Comparison of ENCODE assay signal across 27 cellular contexts in genomic region chr5:5414999-5415398, GRCh38.
"Had no signal": no experiment of that assay in that cellular context is flagged by ENCODE, and none has a peak within 500 bp of the region (broad histone marks: within the 10 kb centered on the region; RNA-seq: fewer than 3 reads in every experiment).

No MANE protein-coding gene starts in this region.

- ATAC-seq: stimulated activated effector memory CD8-positive, alpha-beta T cell treated with anti-CD3 and anti-CD28 coated beads, Interleukin-12 subunit alpha, Interleukin-12 subunit beta, amount 100 ng/mL, for 72 hours; stimulated activated memory B cell treated with anti-CD40 and anti-IgM and Interleukin-4, amounts not matched to agents 10 μg/mL and 1 μg/mL and 100 μg/mL, for 72 hours; stimulated activated naive B cell treated with anti-CD40 and anti-IgM and Interleukin-4, amounts not matched to agents 10 μg/mL and 1 μg/mL and 100 μg/mL, for 72 hours; stimulated activated naive CD8-positive, alpha-beta T cell treated with anti-CD3 and anti-CD28 coated beads, Interleukin-15, amount 100 ng/mL, for 72 hours; stimulated activated naive CD8-positive, alpha-beta T cell treated with anti-CD3 and anti-CD28 coated beads, Interleukin-15, Interleukin-2, amounts not matched to agents 100 U/mL and 50 U/mL, for 24 hours; upper lobe of right lung had no signal

- H3K4me1 ChIP-seq: testis, thyroid gland, transverse colon, upper lobe of left lung, upper lobe of right lung, uterus, vagina had no signal

- FAIRE-seq: urothelium cell line had no signal

- H3K27me3 ChIP-seq: stomach, suprapubic skin, testis, thyroid gland, tibial artery, tibial nerve, transverse colon, upper lobe of left lung, upper lobe of right lung, uterus, vagina had no signal

- H3K36me3 ChIP-seq: stomach, suprapubic skin, thoracic aorta, thyroid gland, tibial artery, transverse colon, upper lobe of left lung, upper lobe of right lung, uterus, vagina had no signal

- H3K27ac ChIP-seq: stomach, suprapubic skin, testis, thoracic aorta, thyroid gland, tibial artery, tibial nerve, transverse colon, upper lobe of left lung, upper lobe of right lung, uterus, vagina had no signal

- DNase-seq: stimulated activated CD4-positive, alpha-beta T cell treated with anti-CD3 and anti-CD28 coated beads, Interleukin-2, amount 100 ng/mL, for 48 hours; stimulated activated CD4-positive, alpha-beta T cell treated with anti-CD3 and anti-CD28 coated beads, Interleukin-4, amount 100 ng/mL, for 1 hour; stimulated activated CD4-positive, alpha-beta T cell treated with anti-CD3 and anti-CD28 coated beads, Interleukin-4, amount 100 ng/mL, for 24 hours; stimulated activated CD4-positive, alpha-beta T cell treated with anti-CD3 and anti-CD28 coated beads, Interleukin-4, amount 100 ng/mL, for 4 hours; stimulated activated CD8-positive, alpha-beta memory T cell treated with anti-CD3 and anti-CD28 coated beads, Interleukin-4, amount 100 ng/mL, for 48 hours; stimulated activated naive B cell treated with anti-CD40 and anti-IgM and Interleukin-4, amounts not matched to agents 10 μg/mL and 1 μg/mL and 100 μg/mL, for 72 hours; stimulated activated naive CD4-positive, alpha-beta T cell; stimulated activated naive CD4-positive, alpha-beta T cell treated with Interleukin-2 at 50 U/mL for 16 hours; stimulated activated naive CD8-positive, alpha-beta T cell treated with anti-CD3 and anti-CD28 coated beads, Interleukin-15, amount 100 ng/mL, for 72 hours; stimulated activated naive CD8-positive, alpha-beta T cell treated with anti-CD3 and anti-CD28 coated beads, Interleukin-15, Interleukin-2, amounts not matched to agents 100 U/mL and 50 U/mL, for 24 hours; stomach; substantia nigra; testis; thyroid gland; tibial artery; transverse colon; trophoblast cell; upper lobe of left lung; upper lobe of right lung; uterus had no signal

- H3K4me3 ChIP-seq: stomach, suprapubic skin, testis, thoracic aorta, thyroid gland, tibial artery, tibial nerve, transverse colon, upper lobe of left lung, upper lobe of right lung, uterus, vagina had no signal

- H3K9me3 ChIP-seq: stomach, suprapubic skin, testis, thoracic aorta, thyroid gland, tibial artery, tibial nerve, transverse colon, upper lobe of left lung, upper lobe of right lung, uterus, vagina had no signal
